Comparison of ENCODE assay signal across 8 cellular contexts in the genomic region with DNA sequence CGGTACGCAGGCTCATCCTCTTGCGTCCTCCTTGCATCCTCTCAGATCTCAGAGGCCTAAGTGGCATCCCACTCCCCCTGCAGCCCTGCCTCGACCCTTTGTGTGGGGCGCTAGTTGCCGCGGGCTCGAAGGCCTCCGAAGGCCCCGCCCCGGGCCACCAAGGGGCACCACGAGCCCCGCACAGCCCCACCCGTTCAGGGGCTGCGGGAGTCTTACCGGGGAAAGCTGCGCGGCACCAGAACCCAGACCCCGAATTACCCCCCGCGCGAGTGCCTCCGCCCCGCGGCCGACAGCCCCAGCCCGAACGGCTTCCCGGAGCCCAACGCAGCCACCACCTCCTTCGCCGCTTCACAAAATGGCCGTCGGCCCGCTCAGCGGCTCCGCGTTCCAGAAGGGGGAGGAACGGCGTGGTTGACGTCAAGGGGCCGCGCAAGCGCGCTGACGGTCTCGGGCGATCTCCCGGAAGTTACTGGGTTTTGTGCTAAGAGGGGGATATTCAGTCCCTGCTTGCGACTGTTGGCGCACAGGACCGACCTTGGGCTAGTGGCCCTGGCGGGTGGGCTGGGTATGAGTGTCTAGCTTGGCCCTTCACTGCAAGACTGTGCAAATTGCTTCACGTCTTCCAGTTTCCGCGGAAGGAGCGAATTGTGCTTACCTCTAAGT.
DNase-seq lines count a peak whose midpoint lies in the region; ATAC-seq, FAIRE-seq and TF ChIP-seq lines count a peak whose summit lies in the region.

Gene CPNE1 (minus strand): TSS at position 357 of the 663 bp plus-strand sequence. CDS start 31,977 bp downstream, outside the sequence.
A gene with protein sequence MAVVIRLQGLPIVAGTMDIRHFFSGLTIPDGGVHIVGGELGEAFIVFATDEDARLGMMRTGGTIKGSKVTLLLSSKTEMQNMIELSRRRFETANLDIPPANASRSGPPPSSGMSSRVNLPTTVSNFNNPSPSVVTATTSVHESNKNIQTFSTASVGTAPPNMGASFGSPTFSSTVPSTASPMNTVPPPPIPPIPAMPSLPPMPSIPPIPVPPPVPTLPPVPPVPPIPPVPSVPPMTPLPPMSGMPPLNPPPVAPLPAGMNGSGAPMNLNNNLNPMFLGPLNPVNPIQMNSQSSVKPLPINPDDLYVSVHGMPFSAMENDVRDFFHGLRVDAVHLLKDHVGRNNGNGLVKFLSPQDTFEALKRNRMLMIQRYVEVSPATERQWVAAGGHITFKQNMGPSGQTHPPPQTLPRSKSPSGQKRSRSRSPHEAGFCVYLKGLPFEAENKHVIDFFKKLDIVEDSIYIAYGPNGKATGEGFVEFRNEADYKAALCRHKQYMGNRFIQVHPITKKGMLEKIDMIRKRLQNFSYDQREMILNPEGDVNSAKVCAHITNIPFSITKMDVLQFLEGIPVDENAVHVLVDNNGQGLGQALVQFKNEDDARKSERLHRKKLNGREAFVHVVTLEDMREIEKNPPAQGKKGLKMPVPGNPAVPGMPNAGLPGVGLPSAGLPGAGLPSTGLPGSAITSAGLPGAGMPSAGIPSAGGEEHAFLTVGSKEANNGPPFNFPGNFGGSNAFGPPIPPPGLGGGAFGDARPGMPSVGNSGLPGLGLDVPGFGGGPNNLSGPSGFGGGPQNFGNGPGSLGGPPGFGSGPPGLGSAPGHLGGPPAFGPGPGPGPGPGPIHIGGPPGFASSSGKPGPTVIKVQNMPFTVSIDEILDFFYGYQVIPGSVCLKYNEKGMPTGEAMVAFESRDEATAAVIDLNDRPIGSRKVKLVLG (minus strand): TSS at position 357 of the 663 bp plus-strand sequence. CDS start 9,578 bp downstream, outside the sequence.

- no peaks in the 10 kb centered on the region for H3K27me3 Mint-ChIP-seq in effector memory CD8-positive, alpha-beta T cell
- no peaks in the 10 kb centered on the region for H3K27me3 Mint-ChIP-seq in memory B cell

- DNase-seq in CMK (ENCODE audit: low read depth), result peak; percentile 83
- DNase-seq in GM20000 (ENCODE audit: low spot score), result peak; percentile 97
- DNase-seq in HTR-8/SVneo (ENCODE audit: insufficient read length, low spot score), result peak; percentile 99
- DNase-seq in NOMO-1 treated with DMSO at 0.1 percent for 48 hours (lab: John Stamatoyannopoulos, UW; ENCODE audit: unreplicated experiment), result peak; percentile 91
- DNase-seq in activated CD8-positive, alpha-beta memory T cell treated with anti-CD3 and anti-CD28 coated beads for 4 hours (ENCODE audit: low read depth in 2 of 2), result peak; percentile 86 to 88
- peak; percentile 90 to 93 (median 93) for DNase-seq in effector memory CD8-positive, alpha-beta T cell
- DNase-seq in memory B cell (ENCODE audit: low spot score in 2 of 2), result peak; percentile 93 to 94
- peak; percentile 87 for DNase-seq in stimulated activated CD8-positive, alpha-beta memory T cell treated with anti-CD3 and anti-CD28 coated beads, Interleukin-12 subunit alpha, Interleukin-12 subunit beta, amount 100 ng/mL, for 1 hour (ENCODE audit: low read depth)

- no peak for TF ChIP-seq CTCF in GM20000 (IDR thresholded peaks at IDR 0.05; ENCODE audit: extremely low read depth, missing control alignments)

- peaks cover 43 to 48% of the 10 kb centered on the region in 2 donors for H3K4me1 Mint-ChIP-seq in effector memory CD8-positive, alpha-beta T cell (ENCODE audit: low read depth in 2 of 2)
- H3K4me1 Mint-ChIP-seq in memory B cell, result peaks cover 30% of the 10 kb centered on the region

- peaks cover 42% of the 10 kb centered on the region for H3K36me3 Mint-ChIP-seq in effector memory CD8-positive, alpha-beta T cell (ENCODE audit: insufficient read depth)
- peaks cover 8% of the 10 kb centered on the region for H3K36me3 Mint-ChIP-seq in memory B cell

- H3K4me3 Mint-ChIP-seq in effector memory CD8-positive, alpha-beta T cell, result peak within 1 kb of the TSS; percentile 97 to 98
- H3K4me3 Mint-ChIP-seq in memory B cell, result peak within 1 kb of the TSS; percentile 92

- peak within 1 kb of the TSS; percentile 98 to 99 for H3K27ac Mint-ChIP-seq in effector memory CD8-positive, alpha-beta T cell
- peak within 1 kb of the TSS; percentile 99 for H3K27ac Mint-ChIP-seq in memory B cell

- peak; percentile 94 for FAIRE-seq in HTR-8/SVneo (lab: Jason Lieb, UNC)

- H3K9me3 Mint-ChIP-seq in effector memory CD8-positive, alpha-beta T cell, result no peaks in the 10 kb centered on the region
- no peaks in the 10 kb centered on the region for H3K9me3 Mint-ChIP-seq in memory B cell

- peak; percentile 74 for ATAC-seq in effector memory CD8-positive, alpha-beta T cell (replicated peaks)
- ATAC-seq in memory B cell (ENCODE audit: low read depth), result peak; percentile 84

Comparison
In these comparisons a context has a peak if more than half of its experiments do, and no peak if none do; other contexts are left out.
1. Peak in every context shown above with its lines: DNase-seq and ATAC-seq.